Comparison of ENCODE assay signal across 24 cellular contexts in the genomic region with DNA sequence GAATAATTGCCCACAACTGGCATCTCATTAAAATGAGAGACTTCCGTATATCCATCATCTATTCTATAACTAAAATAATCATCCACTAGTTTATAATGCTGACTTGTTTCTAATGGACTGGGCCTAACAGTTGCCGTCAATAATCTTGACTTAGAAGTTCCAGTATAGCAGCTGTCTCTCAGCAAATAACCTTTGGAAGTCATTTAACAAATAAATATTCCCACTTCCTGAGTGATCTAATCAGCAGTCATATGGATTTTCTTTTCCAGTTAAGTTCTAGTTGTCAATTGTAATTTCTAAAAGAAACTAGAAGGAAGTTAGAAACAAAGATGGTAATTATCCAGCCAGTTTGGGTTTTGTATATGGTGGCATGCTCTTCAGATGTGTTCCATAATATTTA.
"Had no signal": no experiment of that assay in that cellular context is flagged by ENCODE, and none has a peak within 500 bp of the region (broad histone marks: within the 10 kb centered on the region; RNA-seq: fewer than 3 reads in every experiment).

No MANE protein-coding gene starts in this region.

- H3K27me3 ChIP-seq: ascending aorta, brain microvascular endothelial cell had no signal

- H3K4me3 ChIP-seq: ascending aorta had no signal

- H3K4me1 ChIP-seq: ascending aorta had no signal

- H3K36me3 ChIP-seq: ascending aorta, brain microvascular endothelial cell, WERI-Rb-1 had no signal

- DNase-seq: activated B cell treated with CpG ODN at 0.5 μM for 24 hours; activated CD4-positive, alpha-beta T cell treated with anti-CD3 and anti-CD28 coated beads for 48 hours; activated CD4-positive, alpha-beta T cell treated with anti-CD3 and anti-CD28 coated beads, Interleukin-2, amount 50 U/mL, for 1 hour; activated CD4-positive, alpha-beta T cell treated with anti-CD3 and anti-CD28 coated beads, Interleukin-2, amount 50 U/mL, for 48 hours; activated CD8-positive, alpha-beta memory T cell treated with anti-CD3 and anti-CD28 coated beads for 24 hours; activated CD8-positive, alpha-beta T cell treated with anti-CD3 and anti-CD28 coated beads for 36 hours; activated effector memory CD4-positive, alpha-beta T cell treated with Interleukin-2 at 50 U/mL for 16 hours; activated naive CD4-positive, alpha-beta T cell treated with anti-CD3 and anti-CD28 coated beads for 36 hours; activated naive CD8-positive, alpha-beta T cell treated with anti-CD3 and anti-CD28 coated beads, Interleukin-2, amount 10 ng/mL, durations not matched to agents 7 days and 5 days; activated T-cell treated with anti-CD3 and anti-CD28 coated beads, Interleukin-2, amount 50 U/mL, for 4 hours; brain microvascular endothelial cell; caudate nucleus; cortex of kidney; effector CD8-positive, alpha-beta T cell; foreskin fibroblast; T-helper 1 cell; T-helper 17 cell; T1000; WERI-Rb-1 had no signal

- H3K27ac ChIP-seq: ascending aorta, brain microvascular endothelial cell, WERI-Rb-1 had no signal

- H3K9me3 ChIP-seq: ascending aorta had no signal

- FAIRE-seq: bronchial epithelial cell, colon, endometrium, frontal cortex had no signal
